ENCODE assay signal across 29 cellular contexts in genomic region chr13:69363360-69363759, GRCh38.
"Had no signal": no experiment of that assay in that cellular context is flagged by ENCODE, and none has a peak within 500 bp of the region (broad histone marks: within the 10 kb centered on the region; RNA-seq: fewer than 3 reads in every experiment).

No MANE protein-coding gene starts in this region.

- DNase-seq: naive thymus-derived CD8-positive, alpha-beta T cell; nephron progenitor cell; occipital lobe; ovary; posterior cingulate gyrus; psoas muscle; right cardiac atrium; right lobe of liver; sigmoid colon; small intestine; stimulated activated CD4-positive, alpha-beta T cell treated with anti-CD3 and anti-CD28 coated beads, Interleukin-15, amount 100 ng/mL, for 24 hours; stimulated activated CD4-positive, alpha-beta T cell treated with anti-CD3 and anti-CD28 coated beads, Interleukin-2, amount 100 ng/mL, for 24 hours; stimulated activated CD4-positive, alpha-beta T cell treated with anti-CD3 and anti-CD28 coated beads, Interleukin-2, amount 100 ng/mL, for 48 hours; stimulated activated CD4-positive, alpha-beta T cell treated with anti-CD3 and anti-CD28 coated beads, Interleukin-4, amount 100 ng/mL, for 24 hours; stimulated activated naive B cell treated with anti-CD40 and anti-IgM and Interleukin-4, amounts not matched to agents 10 μg/mL and 1 μg/mL and 100 μg/mL, for 72 hours; stimulated activated naive CD4-positive, alpha-beta T cell treated with Interleukin-2 at 50 U/mL for 16 hours; stomach; thyroid gland; trophoblast cell; upper lobe of left lung had no signal

- H3K4me3 Mint-ChIP-seq: naive thymus-derived CD8-positive, alpha-beta T cell; natural killer cell treated with Interleukin-12 subunit alpha and Interleukin-12 subunit beta and Interleukin-15 and Interleukin-18, amount 100 ng/mL, for 72 hours; nephron progenitor cell; neural progenitor cell; stimulated activated effector memory CD8-positive, alpha-beta T cell treated with anti-CD3 and anti-CD28 coated beads, Interleukin-12 subunit alpha, Interleukin-12 subunit beta, amount 100 ng/mL, for 72 hours; stimulated activated naive B cell treated with anti-CD40 and anti-IgM and Interleukin-4, amounts not matched to agents 10 μg/mL and 1 μg/mL and 100 μg/mL, for 72 hours; stimulated activated naive CD8-positive, alpha-beta T cell treated with anti-CD3 and anti-CD28 coated beads, Interleukin-15, Interleukin-2, amounts not matched to agents 100 ng/mL and 50 ng/mL, for 24 hours had no signal

- H3K27ac ChIP-seq: neural progenitor cell, ovary, parathyroid adenoma, psoas muscle, right lobe of liver, sigmoid colon, stomach, thoracic aorta, thyroid gland, tibial nerve, upper lobe of left lung, vagina had no signal

- H3K9me3 ChIP-seq: ovary, psoas muscle, right lobe of liver, sigmoid colon, thoracic aorta, thyroid gland, tibial nerve, upper lobe of left lung, vagina had no signal

- H3K4me1 Mint-ChIP-seq: naive thymus-derived CD8-positive, alpha-beta T cell; nephron progenitor cell; neural progenitor cell; stimulated activated effector memory CD8-positive, alpha-beta T cell treated with anti-CD3 and anti-CD28 coated beads, Interleukin-12 subunit alpha, Interleukin-12 subunit beta, amount 100 ng/mL, for 72 hours; stimulated activated naive B cell treated with anti-CD40 and anti-IgM and Interleukin-4, amounts not matched to agents 10 μg/mL and 1 μg/mL and 100 μg/mL, for 72 hours had no signal

- H3K79me2 ChIP-seq: parathyroid adenoma had no signal

- H3K36me3 ChIP-seq: neural progenitor cell, ovary, right lobe of liver, sigmoid colon, stomach, thoracic aorta, thyroid gland, tibial nerve, upper lobe of left lung, vagina had no signal

- H3K27me3 Mint-ChIP-seq: naive thymus-derived CD8-positive, alpha-beta T cell; natural killer cell treated with Interleukin-12 subunit alpha and Interleukin-12 subunit beta and Interleukin-15 and Interleukin-18, amount 100 ng/mL, for 72 hours; progenitor cell of endocrine pancreas; stimulated activated naive B cell treated with anti-CD40 and anti-IgM and Interleukin-4, amounts not matched to agents 10 μg/mL and 1 μg/mL and 100 μg/mL, for 72 hours; stimulated activated naive CD8-positive, alpha-beta T cell treated with anti-CD3 and anti-CD28 coated beads, Interleukin-15, Interleukin-2, amounts not matched to agents 100 ng/mL and 50 ng/mL, for 24 hours had no signal

- H3K4me3 ChIP-seq: neural progenitor cell, ovary, psoas muscle, right lobe of liver, sigmoid colon, stomach, thoracic aorta, thyroid gland, tibial nerve, upper lobe of left lung, vagina had no signal

- H3K4me2 ChIP-seq: neural progenitor cell had no signal

- H3K27me3 ChIP-seq: neural progenitor cell, ovary, right lobe of liver, sigmoid colon, stomach, thyroid gland, tibial nerve, upper lobe of left lung, vagina had no signal

- H3K9ac ChIP-seq: neural progenitor cell, parathyroid adenoma had no signal

- ATAC-seq: naive thymus-derived CD8-positive, alpha-beta T cell; natural killer cell treated with Interleukin-12 subunit alpha and Interleukin-12 subunit beta and Interleukin-15 and Interleukin-18, amount 100 ng/mL, for 72 hours; psoas muscle; right cardiac atrium; right lobe of liver; stimulated activated effector memory CD8-positive, alpha-beta T cell treated with anti-CD3 and anti-CD28 coated beads, Interleukin-12 subunit alpha, Interleukin-12 subunit beta, amount 100 ng/mL, for 72 hours; stimulated activated naive B cell treated with anti-CD40 and anti-IgM and Interleukin-4, amounts not matched to agents 10 μg/mL and 1 μg/mL and 100 μg/mL, for 72 hours had no signal

- H3K27ac Mint-ChIP-seq: naive thymus-derived CD8-positive, alpha-beta T cell; natural killer cell treated with Interleukin-12 subunit alpha and Interleukin-12 subunit beta and Interleukin-15 and Interleukin-18, amount 100 ng/mL, for 72 hours; nephron progenitor cell; neural progenitor cell; progenitor cell of endocrine pancreas; stimulated activated effector memory CD8-positive, alpha-beta T cell treated with anti-CD3 and anti-CD28 coated beads, Interleukin-12 subunit alpha, Interleukin-12 subunit beta, amount 100 ng/mL, for 72 hours; stimulated activated naive B cell treated with anti-CD40 and anti-IgM and Interleukin-4, amounts not matched to agents 10 μg/mL and 1 μg/mL and 100 μg/mL, for 72 hours; stimulated activated naive CD8-positive, alpha-beta T cell treated with anti-CD3 and anti-CD28 coated beads, Interleukin-15, Interleukin-2, amounts not matched to agents 100 ng/mL and 50 ng/mL, for 24 hours had no signal

- H2AFZ ChIP-seq: neural progenitor cell, parathyroid adenoma had no signal

- H3K36me3 Mint-ChIP-seq: neural progenitor cell; stimulated activated effector memory CD8-positive, alpha-beta T cell treated with anti-CD3 and anti-CD28 coated beads, Interleukin-12 subunit alpha, Interleukin-12 subunit beta, amount 100 ng/mL, for 72 hours; stimulated activated naive B cell treated with anti-CD40 and anti-IgM and Interleukin-4, amounts not matched to agents 10 μg/mL and 1 μg/mL and 100 μg/mL, for 72 hours had no signal

- H3K9me3 Mint-ChIP-seq: nephron progenitor cell had no signal
